1 cellular context compared by ENCODE assay signal in genomic region chr22:31923166-31923565, GRCh38.
TF ChIP-seq lines count a peak whose summit lies in the region.

No MANE protein-coding gene starts in this region.

TF ChIP-seq in K562, 482 proteins besides CTCF, POLR2A, EP300 and RAD21 (continued from another document):
- TF ChIP-seq PATZ1 (CRISPR knock-in tag; IDR thresholded peaks at IDR 0.05; ENCODE audit: borderline replicate concordance): no peak
